Comparison of ENCODE assay signal across 1 cellular context in the genomic region with DNA sequence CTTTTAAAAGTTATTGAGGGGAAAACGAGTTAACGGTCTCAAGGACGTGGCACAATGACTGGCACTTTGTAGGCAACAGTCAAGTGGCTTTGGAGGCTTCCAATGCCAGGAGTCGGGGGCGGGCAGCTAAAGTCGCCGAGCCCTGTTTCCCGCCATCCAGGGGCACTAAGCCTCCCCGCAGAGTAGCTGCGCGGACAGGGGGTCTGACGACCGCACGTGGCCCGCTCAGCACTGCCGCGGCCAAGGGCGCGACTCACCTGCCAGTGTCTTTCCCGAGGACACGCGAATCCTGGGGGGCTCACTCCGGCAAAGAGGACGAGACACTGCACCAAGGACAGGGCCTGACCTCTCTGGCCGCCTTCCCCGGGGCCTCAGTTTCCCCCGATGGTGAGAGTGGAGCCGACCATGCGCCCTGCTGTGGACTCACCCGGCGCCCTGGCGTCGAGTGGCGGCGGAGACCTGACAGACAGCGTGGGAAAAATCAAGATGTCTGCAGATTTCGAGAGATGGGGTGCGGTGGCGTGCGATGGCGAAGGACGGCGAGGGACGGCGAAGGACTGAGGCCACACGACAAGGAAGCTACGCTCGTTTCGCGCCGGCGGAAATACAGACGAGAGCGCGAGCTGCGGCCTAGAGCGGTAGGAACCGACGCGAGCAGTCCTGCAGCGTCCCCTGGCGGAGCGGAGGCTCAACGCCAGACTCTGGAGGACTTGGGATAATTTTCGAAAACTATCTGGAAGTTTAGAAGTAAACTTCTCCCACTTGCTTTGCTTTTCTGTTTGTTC.
TF ChIP-seq lines count a peak whose summit lies in the region.

A gene (minus strand): TSS at position 559 of the 785 bp plus-strand sequence.

TF ChIP-seq in HepG2, 621 proteins besides CTCF, POLR2A, EP300 and RAD21 (continued from another document and continues in another):
- TF ChIP-seq ZNF7 (CRISPR knock-in tag; IDR thresholded peaks at IDR 0.05) (0 out of 2 replicates have a peak, but pooled peaks have one; percentile 37), KLF9 (CRISPR knock-in tag; IDR thresholded peaks at IDR 0.05; ENCODE audit: low read depth) (peak; percentile 98; the same call in 1 of the 2 replicates), KLF12 (CRISPR knock-in tag; IDR thresholded peaks at IDR 0.05; ENCODE audit: borderline replicate concordance) (peak; percentile 99), ZNF225 (CRISPR knock-in tag; IDR thresholded peaks at IDR 0.05) (peak; percentile 99), ZNF337 (CRISPR knock-in tag; IDR thresholded peaks at IDR 0.05; ENCODE audit: borderline replicate concordance, low read depth) (peak; percentile 98), MAZ (IDR thresholded peaks at IDR 0.05; ENCODE audit: borderline replicate concordance, low read depth, low read length) (no peak; the same call in none of the 2 replicates), MAZ (CRISPR knock-in tag; IDR thresholded peaks at IDR 0.05; ENCODE audit: low read depth) (peak; percentile 94), ZNF615 (CRISPR knock-in tag; IDR thresholded peaks at IDR 0.05; ENCODE audit: borderline replicate concordance) (peak; percentile 98), TARDBP (CRISPR knock-in tag; IDR thresholded peaks at IDR 0.05) (peak; percentile 100), HIVEP1 (CRISPR knock-in tag; IDR thresholded peaks at IDR 0.05) (peak; percentile 96), CENPX (CRISPR knock-in tag; IDR thresholded peaks at IDR 0.05) (no peak), MBD4 (IDR thresholded peaks at IDR 0.05; ENCODE audit: borderline replicate concordance, low read length) (no peak), ISL2 (CRISPR knock-in tag; IDR thresholded peaks at IDR 0.05) (peak; percentile 95), ZSCAN31 (CRISPR knock-in tag; IDR thresholded peaks at IDR 0.05; ENCODE audit: low read depth) (peak; percentile 99), ZNF543 (CRISPR knock-in tag; IDR thresholded peaks at IDR 0.05) (peak; percentile 99), ZNF569 (CRISPR knock-in tag; IDR thresholded peaks at IDR 0.05; ENCODE audit: borderline replicate concordance) (peak; percentile 93; the same call in 1 of the 2 replicates), SSRP1 (CRISPR knock-in tag; IDR thresholded peaks at IDR 0.05) (no peak; the same call in 1 of the 2 replicates), FOXO1 (CRISPR knock-in tag; IDR thresholded peaks at IDR 0.05) (peak; percentile 94), ZSCAN25 (CRISPR knock-in tag; IDR thresholded peaks at IDR 0.05) (peak; percentile 94), AHR (CRISPR knock-in tag; IDR thresholded peaks at IDR 0.05) (peak; percentile 99), STAG1 (CRISPR knock-in tag; IDR thresholded peaks at IDR 0.05) (peak; percentile 63), RCOR2 (CRISPR knock-in tag; IDR thresholded peaks at IDR 0.05) (peak; percentile 81), ZFP37 (CRISPR knock-in tag; IDR thresholded peaks at IDR 0.05; ENCODE audit: borderline replicate concordance) (peak; percentile 99), HNF4G (IDR thresholded peaks at IDR 0.05; ENCODE audit: borderline replicate concordance, low read depth, low read length) (no peak), HNF4G (CRISPR knock-in tag; IDR thresholded peaks at IDR 0.05; ENCODE audit: borderline replicate concordance, low read depth) (peak; percentile 93), SETDB1 (CRISPR knock-in tag; IDR thresholded peaks at IDR 0.05; ENCODE audit: borderline replicate concordance) (peak; percentile 91), ZNF619 (CRISPR knock-in tag; IDR thresholded peaks at IDR 0.05) (peak; percentile 100), ZNF746 (CRISPR knock-in tag; IDR thresholded peaks at IDR 0.05) (peak; percentile 92), U2AF1 (optimal IDR thresholded peaks at IDR 0.05; ENCODE audit: low read depth, low read length) (peak; percentile 100), SAFB2 (CRISPR knock-in tag; IDR thresholded peaks at IDR 0.05; ENCODE audit: borderline replicate concordance, low read depth) (peak; percentile 99), CCAR2 (optimal IDR thresholded peaks at IDR 0.05; ENCODE audit: low read depth, low read length) (peak; percentile 98), KMT2B (CRISPR knock-in tag; IDR thresholded peaks at IDR 0.05) (peak; percentile 99), ZNF101 (CRISPR knock-in tag; IDR thresholded peaks at IDR 0.05; ENCODE audit: borderline replicate concordance, low read depth) (peak; percentile 98; the same call in 1 of the 2 replicates), HOXA3 (CRISPR knock-in tag; IDR thresholded peaks at IDR 0.05) (peak; percentile 99)
- TF ChIP-seq, protein P1, sequence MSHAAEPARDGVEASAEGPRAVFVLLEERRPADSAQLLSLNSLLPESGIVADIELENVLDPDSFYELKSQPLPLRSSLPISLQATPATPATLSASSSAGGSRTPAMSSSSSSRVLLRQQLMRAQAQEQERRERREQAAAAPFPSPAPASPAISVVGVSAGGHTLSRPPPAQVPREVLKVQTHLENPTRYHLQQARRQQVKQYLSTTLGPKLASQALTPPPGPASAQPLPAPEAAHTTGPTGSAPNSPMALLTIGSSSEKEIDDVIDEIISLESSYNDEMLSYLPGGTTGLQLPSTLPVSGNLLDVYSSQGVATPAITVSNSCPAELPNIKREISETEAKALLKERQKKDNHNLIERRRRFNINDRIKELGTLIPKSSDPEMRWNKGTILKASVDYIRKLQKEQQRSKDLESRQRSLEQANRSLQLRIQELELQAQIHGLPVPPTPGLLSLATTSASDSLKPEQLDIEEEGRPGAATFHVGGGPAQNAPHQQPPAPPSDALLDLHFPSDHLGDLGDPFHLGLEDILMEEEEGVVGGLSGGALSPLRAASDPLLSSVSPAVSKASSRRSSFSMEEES (CRISPR knock-in tag; IDR thresholded peaks at IDR 0.05): peak; percentile 97
- TF ChIP-seq, protein P2, sequence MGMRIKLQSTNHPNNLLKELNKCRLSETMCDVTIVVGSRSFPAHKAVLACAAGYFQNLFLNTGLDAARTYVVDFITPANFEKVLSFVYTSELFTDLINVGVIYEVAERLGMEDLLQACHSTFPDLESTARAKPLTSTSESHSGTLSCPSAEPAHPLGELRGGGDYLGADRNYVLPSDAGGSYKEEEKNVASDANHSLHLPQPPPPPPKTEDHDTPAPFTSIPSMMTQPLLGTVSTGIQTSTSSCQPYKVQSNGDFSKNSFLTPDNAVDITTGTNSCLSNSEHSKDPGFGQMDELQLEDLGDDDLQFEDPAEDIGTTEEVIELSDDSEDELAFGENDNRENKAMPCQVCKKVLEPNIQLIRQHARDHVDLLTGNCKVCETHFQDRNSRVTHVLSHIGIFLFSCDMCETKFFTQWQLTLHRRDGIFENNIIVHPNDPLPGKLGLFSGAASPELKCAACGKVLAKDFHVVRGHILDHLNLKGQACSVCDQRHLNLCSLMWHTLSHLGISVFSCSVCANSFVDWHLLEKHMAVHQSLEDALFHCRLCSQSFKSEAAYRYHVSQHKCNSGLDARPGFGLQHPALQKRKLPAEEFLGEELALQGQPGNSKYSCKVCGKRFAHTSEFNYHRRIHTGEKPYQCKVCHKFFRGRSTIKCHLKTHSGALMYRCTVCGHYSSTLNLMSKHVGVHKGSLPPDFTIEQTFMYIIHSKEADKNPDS (CRISPR knock-in tag; IDR thresholded peaks at IDR 0.05): peak; percentile 98
- TF ChIP-seq, protein P3, sequence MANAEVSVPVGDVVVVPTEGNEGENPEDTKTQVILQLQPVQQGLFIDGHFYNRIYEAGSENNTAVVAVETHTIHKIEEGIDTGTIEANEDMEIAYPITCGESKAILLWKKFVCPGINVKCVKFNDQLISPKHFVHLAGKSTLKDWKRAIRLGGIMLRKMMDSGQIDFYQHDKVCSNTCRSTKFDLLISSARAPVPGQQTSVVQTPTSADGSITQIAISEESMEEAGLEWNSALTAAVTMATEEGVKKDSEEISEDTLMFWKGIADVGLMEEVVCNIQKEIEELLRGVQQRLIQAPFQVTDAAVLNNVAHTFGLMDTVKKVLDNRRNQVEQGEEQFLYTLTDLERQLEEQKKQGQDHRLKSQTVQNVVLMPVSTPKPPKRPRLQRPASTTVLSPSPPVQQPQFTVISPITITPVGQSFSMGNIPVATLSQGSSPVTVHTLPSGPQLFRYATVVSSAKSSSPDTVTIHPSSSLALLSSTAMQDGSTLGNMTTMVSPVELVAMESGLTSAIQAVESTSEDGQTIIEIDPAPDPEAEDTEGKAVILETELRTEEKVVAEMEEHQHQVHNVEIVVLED (CRISPR knock-in tag; IDR thresholded peaks at IDR 0.05; ENCODE audit: borderline replicate concordance): peak; percentile 98
- TF ChIP-seq, protein P4, sequence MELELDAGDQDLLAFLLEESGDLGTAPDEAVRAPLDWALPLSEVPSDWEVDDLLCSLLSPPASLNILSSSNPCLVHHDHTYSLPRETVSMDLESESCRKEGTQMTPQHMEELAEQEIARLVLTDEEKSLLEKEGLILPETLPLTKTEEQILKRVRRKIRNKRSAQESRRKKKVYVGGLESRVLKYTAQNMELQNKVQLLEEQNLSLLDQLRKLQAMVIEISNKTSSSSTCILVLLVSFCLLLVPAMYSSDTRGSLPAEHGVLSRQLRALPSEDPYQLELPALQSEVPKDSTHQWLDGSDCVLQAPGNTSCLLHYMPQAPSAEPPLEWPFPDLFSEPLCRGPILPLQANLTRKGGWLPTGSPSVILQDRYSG (CRISPR knock-in tag; IDR thresholded peaks at IDR 0.05): peak; percentile 98
- TF ChIP-seq, protein P5, sequence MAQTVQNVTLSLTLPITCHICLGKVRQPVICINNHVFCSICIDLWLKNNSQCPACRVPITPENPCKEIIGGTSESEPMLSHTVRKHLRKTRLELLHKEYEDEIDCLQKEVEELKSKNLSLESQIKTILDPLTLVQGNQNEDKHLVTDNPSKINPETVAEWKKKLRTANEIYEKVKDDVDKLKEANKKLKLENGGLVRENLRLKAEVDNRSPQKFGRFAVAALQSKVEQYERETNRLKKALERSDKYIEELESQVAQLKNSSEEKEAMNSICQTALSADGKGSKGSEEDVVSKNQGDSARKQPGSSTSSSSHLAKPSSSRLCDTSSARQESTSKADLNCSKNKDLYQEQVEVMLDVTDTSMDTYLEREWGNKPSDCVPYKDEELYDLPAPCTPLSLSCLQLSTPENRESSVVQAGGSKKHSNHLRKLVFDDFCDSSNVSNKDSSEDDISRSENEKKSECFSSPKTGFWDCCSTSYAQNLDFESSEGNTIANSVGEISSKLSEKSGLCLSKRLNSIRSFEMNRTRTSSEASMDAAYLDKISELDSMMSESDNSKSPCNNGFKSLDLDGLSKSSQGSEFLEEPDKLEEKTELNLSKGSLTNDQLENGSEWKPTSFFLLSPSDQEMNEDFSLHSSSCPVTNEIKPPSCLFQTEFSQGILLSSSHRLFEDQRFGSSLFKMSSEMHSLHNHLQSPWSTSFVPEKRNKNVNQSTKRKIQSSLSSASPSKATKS (CRISPR knock-in tag; IDR thresholded peaks at IDR 0.05): peak; percentile 99
- TF ChIP-seq, protein P6, sequence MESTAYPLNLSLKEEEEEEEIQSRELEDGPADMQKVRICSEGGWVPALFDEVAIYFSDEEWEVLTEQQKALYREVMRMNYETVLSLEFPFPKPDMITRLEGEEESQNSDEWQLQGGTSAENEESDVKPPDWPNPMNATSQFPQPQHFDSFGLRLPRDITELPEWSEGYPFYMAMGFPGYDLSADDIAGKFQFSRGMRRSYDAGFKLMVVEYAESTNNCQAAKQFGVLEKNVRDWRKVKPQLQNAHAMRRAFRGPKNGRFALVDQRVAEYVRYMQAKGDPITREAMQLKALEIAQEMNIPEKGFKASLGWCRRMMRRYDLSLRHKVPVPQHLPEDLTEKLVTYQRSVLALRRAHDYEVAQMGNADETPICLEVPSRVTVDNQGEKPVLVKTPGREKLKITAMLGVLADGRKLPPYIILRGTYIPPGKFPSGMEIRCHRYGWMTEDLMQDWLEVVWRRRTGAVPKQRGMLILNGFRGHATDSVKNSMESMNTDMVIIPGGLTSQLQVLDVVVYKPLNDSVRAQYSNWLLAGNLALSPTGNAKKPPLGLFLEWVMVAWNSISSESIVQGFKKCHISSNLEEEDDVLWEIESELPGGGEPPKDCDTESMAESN (CRISPR knock-in tag; conservative IDR thresholded peaks at IDR 0.05): peak; percentile 99
- TF ChIP-seq, protein P7, sequence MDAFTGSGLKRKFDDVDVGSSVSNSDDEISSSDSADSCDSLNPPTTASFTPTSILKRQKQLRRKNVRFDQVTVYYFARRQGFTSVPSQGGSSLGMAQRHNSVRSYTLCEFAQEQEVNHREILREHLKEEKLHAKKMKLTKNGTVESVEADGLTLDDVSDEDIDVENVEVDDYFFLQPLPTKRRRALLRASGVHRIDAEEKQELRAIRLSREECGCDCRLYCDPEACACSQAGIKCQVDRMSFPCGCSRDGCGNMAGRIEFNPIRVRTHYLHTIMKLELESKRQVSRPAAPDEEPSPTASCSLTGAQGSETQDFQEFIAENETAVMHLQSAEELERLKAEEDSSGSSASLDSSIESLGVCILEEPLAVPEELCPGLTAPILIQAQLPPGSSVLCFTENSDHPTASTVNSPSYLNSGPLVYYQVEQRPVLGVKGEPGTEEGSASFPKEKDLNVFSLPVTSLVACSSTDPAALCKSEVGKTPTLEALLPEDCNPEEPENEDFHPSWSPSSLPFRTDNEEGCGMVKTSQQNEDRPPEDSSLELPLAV (CRISPR knock-in tag; conservative IDR thresholded peaks at IDR 0.05; ENCODE audit: low read depth): peak; percentile 95; the same call in 1 of the 2 replicates
- TF ChIP-seq, protein P8, sequence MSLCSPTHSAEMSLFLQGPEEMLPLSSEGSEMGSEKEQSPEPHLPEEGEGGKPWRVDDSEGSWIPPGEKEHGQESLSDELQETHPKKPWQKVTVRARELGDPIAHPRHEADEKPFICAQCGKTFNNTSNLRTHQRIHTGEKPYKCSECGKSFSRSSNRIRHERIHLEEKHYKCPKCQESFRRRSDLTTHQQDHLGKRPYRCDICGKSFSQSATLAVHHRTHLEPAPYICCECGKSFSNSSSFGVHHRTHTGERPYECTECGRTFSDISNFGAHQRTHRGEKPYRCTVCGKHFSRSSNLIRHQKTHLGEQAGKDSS (CRISPR knock-in tag; IDR thresholded peaks at IDR 0.05; ENCODE audit: borderline replicate concordance, low read depth): peak; percentile 99
- TF ChIP-seq, protein P9, sequence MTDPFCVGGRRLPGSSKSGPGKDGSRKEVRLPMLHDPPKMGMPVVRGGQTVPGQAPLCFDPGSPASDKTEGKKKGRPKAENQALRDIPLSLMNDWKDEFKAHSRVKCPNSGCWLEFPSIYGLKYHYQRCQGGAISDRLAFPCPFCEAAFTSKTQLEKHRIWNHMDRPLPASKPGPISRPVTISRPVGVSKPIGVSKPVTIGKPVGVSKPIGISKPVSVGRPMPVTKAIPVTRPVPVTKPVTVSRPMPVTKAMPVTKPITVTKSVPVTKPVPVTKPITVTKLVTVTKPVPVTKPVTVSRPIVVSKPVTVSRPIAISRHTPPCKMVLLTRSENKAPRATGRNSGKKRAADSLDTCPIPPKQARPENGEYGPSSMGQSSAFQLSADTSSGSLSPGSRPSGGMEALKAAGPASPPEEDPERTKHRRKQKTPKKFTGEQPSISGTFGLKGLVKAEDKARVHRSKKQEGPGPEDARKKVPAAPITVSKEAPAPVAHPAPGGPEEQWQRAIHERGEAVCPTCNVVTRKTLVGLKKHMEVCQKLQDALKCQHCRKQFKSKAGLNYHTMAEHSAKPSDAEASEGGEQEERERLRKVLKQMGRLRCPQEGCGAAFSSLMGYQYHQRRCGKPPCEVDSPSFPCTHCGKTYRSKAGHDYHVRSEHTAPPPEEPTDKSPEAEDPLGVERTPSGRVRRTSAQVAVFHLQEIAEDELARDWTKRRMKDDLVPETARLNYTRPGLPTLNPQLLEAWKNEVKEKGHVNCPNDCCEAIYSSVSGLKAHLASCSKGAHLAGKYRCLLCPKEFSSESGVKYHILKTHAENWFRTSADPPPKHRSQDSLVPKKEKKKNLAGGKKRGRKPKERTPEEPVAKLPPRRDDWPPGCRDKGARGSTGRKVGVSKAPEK (CRISPR knock-in tag; IDR thresholded peaks at IDR 0.05; ENCODE audit: borderline replicate concordance): no peak; the same call in none of the 2 replicates
- TF ChIP-seq, protein P10, sequence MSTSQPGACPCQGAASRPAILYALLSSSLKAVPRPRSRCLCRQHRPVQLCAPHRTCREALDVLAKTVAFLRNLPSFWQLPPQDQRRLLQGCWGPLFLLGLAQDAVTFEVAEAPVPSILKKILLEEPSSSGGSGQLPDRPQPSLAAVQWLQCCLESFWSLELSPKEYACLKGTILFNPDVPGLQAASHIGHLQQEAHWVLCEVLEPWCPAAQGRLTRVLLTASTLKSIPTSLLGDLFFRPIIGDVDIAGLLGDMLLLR (CRISPR knock-in tag; IDR thresholded peaks at IDR 0.05): peak; percentile 98
